In the genomic region with DNA sequence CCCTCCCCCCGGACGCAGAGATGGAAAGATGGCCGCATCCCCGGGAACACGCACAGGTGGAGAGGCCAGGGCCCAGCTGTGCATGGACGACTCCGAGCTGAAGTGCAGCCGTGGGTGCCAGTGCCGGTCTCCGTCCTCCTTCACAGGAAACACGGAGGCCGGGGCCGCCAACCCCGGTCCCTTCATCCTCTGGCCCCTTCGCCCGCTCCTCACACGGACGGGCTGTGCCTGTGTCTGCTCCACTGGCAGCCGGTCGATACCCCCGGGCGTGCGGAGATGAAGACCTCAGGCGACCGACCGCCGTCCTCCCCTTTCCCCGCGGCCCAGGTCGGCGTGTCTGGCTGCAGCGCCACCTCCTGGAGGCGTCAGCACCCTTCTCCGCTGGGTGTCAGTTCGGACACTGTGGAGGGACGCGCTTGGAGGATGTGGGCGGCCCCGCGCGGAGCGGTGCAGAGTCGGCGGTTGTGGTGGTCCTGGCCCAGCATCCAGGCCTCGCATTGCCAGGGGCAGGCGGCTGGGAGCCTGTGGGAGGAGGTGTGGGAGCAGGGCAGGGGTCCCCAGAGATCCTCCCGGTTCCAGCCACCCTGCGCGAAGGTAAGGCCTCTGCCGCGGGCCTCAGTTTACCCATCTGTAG, we compare ENCODE assay signal across 8 cellular contexts. TPM values are rescaled to one million over a fixed set of nuclear protein-coding genes. Genes with fewer than 3 reads are reported as not detected.
DNase-seq lines count a peak whose midpoint lies in the region; ATAC-seq and TF ChIP-seq lines count a peak whose summit lies in the region.

No MANE protein-coding gene starts in this region.

- TF ChIP-seq CTCF in esophagus muscularis mucosa (IDR thresholded peaks at IDR 0.05) = peak; percentile 50 to 72 (median 61)
- TF ChIP-seq CTCF in nephron (IDR thresholded peaks at IDR 0.05; ENCODE audit: unreplicated experiment in 3 of 3) = peak; percentile 67 to 80 (median 74)

- TF ChIP-seq EP300 in esophagus muscularis mucosa (IDR thresholded peaks at IDR 0.05) = no peak

- H3K27me3 ChIP-seq in esophagus muscularis mucosa = peaks cover 0 to 35% (median 2%) of the 10 kb centered on the region in 4 donors

- intact Hi-C loops in esophagus muscularis mucosa (cut with DNase I) = loop anchor here (5.0 kb wide), 1 partner anchor 481 kb away; no protein-coding TSS in a partner anchor

- H3K36me3 ChIP-seq in esophagus muscularis mucosa = no peaks in the 10 kb centered on the region

- no peaks in the 10 kb centered on the region for H3K36me3 Mint-ChIP-seq in nephron (ENCODE audit: low read depth)

- H3K4me3 ChIP-seq in esophagus muscularis mucosa = peak overlapping the region; percentile 43 to 55 (median 44)

- H3K4me1 ChIP-seq in esophagus muscularis mucosa = peaks cover 6 to 14% (median 13%) of the 10 kb centered on the region in 4 donors

- no peak overlapping the region for H3K27ac Mint-ChIP-seq in nephron

- H3K27ac ChIP-seq in esophagus muscularis mucosa (replicated peaks in 1 of 4) (no peak overlapping the region), substantia nigra (ENCODE audit: low read depth, low read length, poor library complexity, severe bottlenecking) (no peak overlapping the region)

- H3K27me3 Mint-ChIP-seq in nephron (ENCODE audit: low read depth) = peaks cover 27% of the 10 kb centered on the region

- H3K4me3 Mint-ChIP-seq in nephron = peak overlapping the region in 2 of 3 experiments; percentile 32 to 39

- peak; percentile 28 to 41 for DNase-seq in NCI-H2081 (lab: John Stamatoyannopoulos, UW)
- DNase-seq in NCI-H2081 treated with DMSO at 0.1 percent for 48 hours (lab: John Stamatoyannopoulos, UW) = no peak
- DNase-seq in NOMO-1 treated with DMSO at 0.1 percent for 48 hours (lab: John Stamatoyannopoulos, UW; ENCODE audit: unreplicated experiment) = peak; percentile 57
- peak; percentile 49 for DNase-seq in activated T-cell treated with anti-CD3 and anti-CD28 coated beads for 24 hours (ENCODE audit: low read depth)
- no peak for DNase-seq in esophagus muscularis mucosa (ENCODE audit: extremely low spot score)
- peak in 30 of 49 donors; percentile 9 to 73 (median 44) for DNase-seq in substantia nigra (lab: John Stamatoyannopoulos, UW)

- peaks cover 19% of the 10 kb centered on the region for H3K4me1 Mint-ChIP-seq in nephron

- 59% methylated on average over 6 of the region's 51 CpGs for WGBS in esophagus muscularis mucosa

- TF ChIP-seq POLR2A in esophagus muscularis mucosa (IDR thresholded peaks at IDR 0.05; ENCODE audit: low read depth) = no peak

- H3K9me3 Mint-ChIP-seq in nephron = peaks cover 5% of the 10 kb centered on the region

- ATAC-seq in HG03175 (IDR thresholded peaks at IDR 0.05; ENCODE audit: unreplicated experiment) = peak; percentile 82

- no peaks in the 10 kb centered on the region for H3K9me3 ChIP-seq in esophagus muscularis mucosa

RNA-seq across cellular contexts. Expression of a gene that starts 9.9 kb away (rescaled TPM):
- 10 to 100 TPM; 22.9 to 34.8 (median 33.0) TPM for total RNA-seq in esophagus muscularis mucosa

RNA-seq across cellular contexts. Expression of a gene that starts 9.9 kb away (rescaled TPM):
- total RNA-seq in esophagus muscularis mucosa = 10 to 100 TPM; 30.2 to 54.4 (median 39.0) TPM

RNA-seq across cellular contexts. Expression of a gene that starts 18.1 kb away (rescaled TPM):
- total RNA-seq in esophagus muscularis mucosa = 1 to 10 TPM; 1.6 to 3.6 (median 2.3) TPM

RNA-seq across cellular contexts. Expression of a gene that starts 28.6 kb away (rescaled TPM):
- not detected for total RNA-seq in esophagus muscularis mucosa

RNA-seq across cellular contexts. Expression of a gene that starts 39.2 kb away (rescaled TPM):
- 10 to 100 TPM in 2 of 4 donors, 1 to 10 TPM in 2; 7.9 to 12.2 (median 10.5) TPM for total RNA-seq in esophagus muscularis mucosa

Comparison
In these comparisons a context has a peak if more than half of its experiments do, and no peak if none do; other contexts are left out.
1. DNase-seq: peak in NCI-H2081 (2 of 2), NOMO-1 treated with DMSO at 0.1 percent for 48 hours (single experiment), activated T-cell treated with anti-CD3 and anti-CD28 coated beads for 24 hours (single experiment) and substantia nigra (30 of 49); none in NCI-H2081 treated with DMSO at 0.1 percent for 48 hours (single experiment) and esophagus muscularis mucosa (single experiment).